Comparison of ENCODE assay signal across 14 cellular contexts in genomic region chr1:229411434-229412055, GRCh38. TPM values are rescaled to one million over a fixed set of nuclear protein-coding genes. Genes with fewer than 3 reads are reported as not detected.
DNase-seq lines count a peak whose midpoint lies in the region; ATAC-seq and TF ChIP-seq lines count a peak whose summit lies in the region.
"Had no signal": no experiment of that assay in that cellular context is flagged by ENCODE, and none has a peak within 500 bp of the region (broad histone marks: within the 10 kb centered on the region; RNA-seq: fewer than 3 reads in every experiment).

No MANE protein-coding gene starts in this region.

- H3K4me2 ChIP-seq in trophoblast cell (ENCODE audit: low read length): peak overlapping the region; percentile 36

- H3K9me3 ChIP-seq in HUES6 (ENCODE audit: control insufficient read depth, insufficient read depth, low read depth, low read length): no peaks in the 10 kb centered on the region
- H3K9me3 ChIP-seq in trophoblast cell (ENCODE audit: insufficient read depth, low read depth, low read length): no peaks in the 10 kb centered on the region
- H3K9me3 ChIP-seq in CD4-positive, alpha-beta memory T cell (ENCODE audit: control insufficient read depth in 1 of 2, low read length in 2 of 2): no peaks in the 10 kb centered on the region
- H3K9me3 ChIP-seq: Caco-2, SJSA1 had no signal

- no peak overlapping the region for H3K23ac ChIP-seq in trophoblast cell (ENCODE audit: low read length)

- CTCF ChIA-PET in CD4-positive, alpha-beta memory T cell (lab: Charles Lee; ENCODE audit: partially characterized antibody): no interaction called here

- TF ChIP-seq CTCF in brain (conservative IDR thresholded peaks at IDR 0.05): no peak

- H2AFZ ChIP-seq in trophoblast cell (ENCODE audit: insufficient read depth, low read length, poor library complexity): no peak overlapping the region

- no peak overlapping the region for H3K4ac ChIP-seq in trophoblast cell (ENCODE audit: low read depth, low read length)

- no peak overlapping the region for H2AK5ac ChIP-seq in trophoblast cell (ENCODE audit: low read length)

- H4K12ac ChIP-seq in trophoblast cell (ENCODE audit: low read depth, low read length): no peak overlapping the region

- peaks cover 9% of the 10 kb centered on the region for H3K4me1 Mint-ChIP-seq in brain
- H3K4me1 Mint-ChIP-seq in CD4-positive, alpha-beta memory T cell: peaks cover 8 to 16% (median 12%) of the 10 kb centered on the region in 4 donors

- POLR2A ChIA-PET in CD4-positive, alpha-beta memory T cell (lab: Charles Lee; ENCODE audit: partially characterized antibody): no interaction called here

- no peaks in the 10 kb centered on the region for H3K36me3 ChIP-seq in HUES6 (ENCODE audit: control insufficient read depth, insufficient read depth, low read length)
- H3K36me3 ChIP-seq in trophoblast cell (ENCODE audit: control insufficient read depth in 1 of 2, insufficient read depth in 2 of 2, low read length in 2 of 2): no peaks in the 10 kb centered on the region
- no peaks in the 10 kb centered on the region for H3K36me3 ChIP-seq in CD4-positive, alpha-beta memory T cell (ENCODE audit: insufficient read depth, low read length)
- H3K36me3 ChIP-seq: SJSA1 had no signal

- H3K4me1 ChIP-seq in HUES6 (ENCODE audit: control insufficient read depth, insufficient read depth, low read length) (peaks cover 47% of the 10 kb centered on the region), trophoblast cell (ENCODE audit: control insufficient read depth in 1 of 2, insufficient read depth in 2 of 2, low read length in 2 of 2) (peaks cover 43 to 48% of the 10 kb centered on the region in 2 experiments)
- peaks cover 8% of the 10 kb centered on the region for H3K4me1 ChIP-seq in CD4-positive, alpha-beta memory T cell (ENCODE audit: insufficient read depth, low read length)

- no peak overlapping the region for H2BK5ac ChIP-seq in trophoblast cell (ENCODE audit: low read depth, low read length, poor library complexity)

- no CpG with 5 or more reads among the region's 11 CpGs for WGBS in trophoblast cell (ENCODE audit: extremely low coverage, insufficient coverage, insufficient read length)

- no peaks in the 10 kb centered on the region for H3K79me2 ChIP-seq in trophoblast cell (ENCODE audit: control insufficient read depth, insufficient read depth, low read length, poor library complexity)

- H3K36me3 Mint-ChIP-seq in brain: no peaks in the 10 kb centered on the region
- H3K36me3 Mint-ChIP-seq in CD4-positive, alpha-beta memory T cell: no peaks in the 10 kb centered on the region

- peaks cover 44% of the 10 kb centered on the region for H3K27me3 ChIP-seq in HUES6 (ENCODE audit: control insufficient read depth, insufficient read depth, low read length)
- H3K27me3 ChIP-seq in trophoblast cell (ENCODE audit: insufficient read depth, low read length): no peaks in the 10 kb centered on the region
- H3K27me3 ChIP-seq in CD4-positive, alpha-beta memory T cell (ENCODE audit: insufficient read depth, low read length): peaks cover 15% of the 10 kb centered on the region

- peak; percentile 44 for DNase-seq in D341Med (ENCODE audit: low spot score)
- DNase-seq in trophoblast cell: peak; percentile 83 to 94
- no peak for DNase-seq in CD4-positive, alpha-beta memory T cell
- no peak for DNase-seq in occipital lobe (lab: John Stamatoyannopoulos, UW)
- DNase-seq: activated gamma-delta T cell, Caco-2, GF-D8 had no signal

- H2BK120ac ChIP-seq in trophoblast cell (ENCODE audit: insufficient read depth, low read length, poor library complexity): no peak overlapping the region

- no peak overlapping the region for H3K27ac ChIP-seq in HUES6 (ENCODE audit: low read depth, low read length)
- H3K27ac ChIP-seq in trophoblast cell (ENCODE audit: low read depth, low read length): peak overlapping the region; percentile 60
- H3K27ac ChIP-seq in CD4-positive, alpha-beta memory T cell (ENCODE audit: low read depth, low read length): no peak overlapping the region
- H3K27ac ChIP-seq: SJSA1 had no signal

- peak overlapping the region; percentile 20 for H2BK12ac ChIP-seq in trophoblast cell (ENCODE audit: low read length)

- no peak overlapping the region for H4K91ac ChIP-seq in trophoblast cell (ENCODE audit: low read depth, low read length)

- H3K9me3 Mint-ChIP-seq in brain: peaks cover 0 to 8% (median 0%) of the 10 kb centered on the region in 5 experiments
- H3K9me3 Mint-ChIP-seq in CD4-positive, alpha-beta memory T cell: no peaks in the 10 kb centered on the region
- H3K9me3 Mint-ChIP-seq: nephron; T-helper 2 cell treated with Interferon-gamma antibody and Interleukin-4, amounts not matched to agents 5 μg/mL and 100 μg/mL, for 36 hours had no signal

- H3K18ac ChIP-seq in trophoblast cell (ENCODE audit: low read length): peak overlapping the region; percentile 1

- H3K79me1 ChIP-seq in trophoblast cell (ENCODE audit: low read length): peaks cover 28% of the 10 kb centered on the region

- H4K8ac ChIP-seq in trophoblast cell (ENCODE audit: low read depth, low read length): no peak overlapping the region

- no peak overlapping the region for H3K14ac ChIP-seq in trophoblast cell (ENCODE audit: low read length)

- intact Hi-C loops in CD4-positive, alpha-beta memory T cell (cut with micrococcal nuclease): no loop called here

- H3K4me3 ChIP-seq in HUES6 (ENCODE audit: low read depth, low read length): peak overlapping the region; percentile 7; the same call in 1 of the 2 replicates
- H3K4me3 ChIP-seq in trophoblast cell (ENCODE audit: low read depth, low read length): no peak overlapping the region
- H3K4me3 ChIP-seq in CD4-positive, alpha-beta memory T cell (ENCODE audit: low read length in 2 of 2): no peak overlapping the region
- H3K4me3 ChIP-seq: K562, SJSA1 had no signal

- H3K27me3 Mint-ChIP-seq in brain: peaks cover 7% of the 10 kb centered on the region
- H3K27me3 Mint-ChIP-seq in CD4-positive, alpha-beta memory T cell: peaks cover 38 to 46% of the 10 kb centered on the region in 2 donors

- ATAC-seq in HG03571 (IDR thresholded peaks at IDR 0.05; ENCODE audit: unreplicated experiment): no peak

- peak overlapping the region in 3 of 5 experiments; percentile 96 to 100 (median 99) for H3K27ac Mint-ChIP-seq in brain
- no peak overlapping the region for H3K27ac Mint-ChIP-seq in CD4-positive, alpha-beta memory T cell
- H3K27ac Mint-ChIP-seq: T-helper 2 cell treated with Interferon-gamma antibody and Interleukin-4, amounts not matched to agents 5 μg/mL and 100 μg/mL, for 36 hours had no signal

- peak overlapping the region; percentile 32 for H3K9ac ChIP-seq in HUES6 (ENCODE audit: low read length)
- H3K9ac ChIP-seq in trophoblast cell (ENCODE audit: low read length): no peak overlapping the region

- peak overlapping the region in 3 of 5 experiments; percentile 23 to 80 (median 72) for H3K4me3 Mint-ChIP-seq in brain
- H3K4me3 Mint-ChIP-seq in CD4-positive, alpha-beta memory T cell: no peak overlapping the region

RNA-seq across cellular contexts. Expression of gene ACTA1, which starts 22.3 kb away (rescaled TPM):
- polyA plus RNA-seq in brain (ENCODE audit: insufficient read depth, low read depth, low replicate concordance): 0.88 TPM
- polyA plus RNA-seq in trophoblast cell (2013): 51.4 and 63.6 TPM in 2 replicates
- total RNA-seq in CD4-positive, alpha-beta memory T cell: under 1 TPM in 1 of 2 experiments, not detected in 1; 0.29 TPM
- polyA plus RNA-seq in CD4-positive, alpha-beta memory T cell: not detected
- 1.7 TPM for total RNA-seq in occipital lobe
- total RNA-seq: SJSA1 had no signal

Comparison
In these comparisons a context has a peak if more than half of its experiments do, and no peak if none do; other contexts are left out.
1. DNase-seq: peak in D341Med (single experiment) and trophoblast cell (2 of 2); none in CD4-positive, alpha-beta memory T cell (0 of 5) and occipital lobe (single experiment).
2. H3K27ac Mint-ChIP-seq: peak in brain (3 of 5); none in CD4-positive, alpha-beta memory T cell (0 of 7).
3. H3K4me3 Mint-ChIP-seq: peak in brain (3 of 5); none in CD4-positive, alpha-beta memory T cell (0 of 8).